ENCODE assay signal across 15 cellular contexts in the genomic region with DNA sequence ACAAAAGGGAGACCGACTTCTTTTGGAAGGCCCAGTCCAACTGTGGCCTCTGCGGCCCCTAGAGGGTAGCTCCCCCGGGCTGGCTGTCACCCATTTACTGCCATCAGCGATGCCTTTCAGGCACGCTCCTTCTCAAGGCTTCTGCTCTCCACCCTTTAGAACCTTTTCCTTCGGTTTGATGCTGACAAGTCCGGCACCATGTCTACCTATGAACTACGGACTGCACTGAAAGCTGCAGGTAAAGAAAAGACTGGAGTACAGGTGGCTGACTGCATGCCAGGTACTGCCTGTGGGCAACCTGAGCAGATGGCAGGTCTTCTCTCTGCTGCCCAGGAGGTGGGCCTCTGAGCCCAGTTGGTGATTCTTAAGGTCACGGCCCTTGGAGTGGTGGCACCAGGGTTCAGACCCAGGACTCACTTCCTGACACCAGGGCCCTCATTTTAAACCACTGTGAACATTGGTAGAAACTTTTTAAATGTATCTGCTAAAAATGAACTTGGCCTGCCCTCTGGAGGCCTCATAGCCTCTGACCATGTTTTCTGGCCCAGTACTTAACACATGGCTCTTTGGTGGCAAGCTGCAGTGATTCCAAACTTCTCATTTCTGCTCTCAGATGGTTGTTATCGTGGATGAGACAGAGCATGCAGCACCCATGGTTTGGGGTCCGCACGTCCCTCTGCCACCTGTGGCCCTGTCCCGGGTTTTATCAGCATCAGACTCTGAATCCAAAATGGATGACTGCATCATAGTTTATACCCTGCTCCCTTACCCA. TPM values are rescaled to one million over a fixed set of nuclear protein-coding genes. Genes with fewer than 3 reads are reported as not detected.
DNase-seq lines count a peak whose midpoint lies in the region; FAIRE-seq and TF ChIP-seq lines count a peak whose summit lies in the region.
"Had no signal": no experiment of that assay in that cellular context is flagged by ENCODE, and none has a peak within 500 bp of the region (broad histone marks: within the 10 kb centered on the region; RNA-seq: fewer than 3 reads in every experiment).

No MANE protein-coding gene starts in this region.

- H3K4me1 ChIP-seq in neuronal stem cell (ENCODE audit: control insufficient read depth in 2 of 2, insufficient read depth in 1 of 2, low read depth in 1 of 2, low read length in 2 of 2) = peaks cover 0 to 4% of the 10 kb centered on the region in 2 donors
- H3K4me1 ChIP-seq: left lung had no signal

- no peak overlapping the region for H2AFZ ChIP-seq in neuronal stem cell (ENCODE audit: low read length)

- no peak overlapping the region for H2BK120ac ChIP-seq in neuronal stem cell (ENCODE audit: low read depth, low read length)

- no peak overlapping the region for H2BK15ac ChIP-seq in neuronal stem cell (ENCODE audit: low read length)

- no peak overlapping the region for H3K4ac ChIP-seq in neuronal stem cell (ENCODE audit: low read length)

- H2AK5ac ChIP-seq in neuronal stem cell (ENCODE audit: low read depth, low read length) = peak overlapping the region; percentile 41

- H2BK12ac ChIP-seq in neuronal stem cell (ENCODE audit: low read length) = no peak overlapping the region

- TF ChIP-seq CTCF in LNCaP clone FGC (IDR thresholded peaks at IDR 0.05; ENCODE audit: control insufficient read depth, extremely low read depth, insufficient read depth) (peak; percentile 29), coronary artery (IDR thresholded peaks at IDR 0.05) (no peak)

- H3K23ac ChIP-seq in neuronal stem cell (ENCODE audit: low read depth, low read length, poor library complexity) = no peak overlapping the region

- H3K14ac ChIP-seq in neuronal stem cell (ENCODE audit: low read length) = no peak overlapping the region

- H3K36me3 ChIP-seq in neuronal stem cell (replicated peaks in 1 of 2; ENCODE audit: control insufficient read depth in 2 of 2, insufficient read depth in 2 of 2, low read length in 2 of 2) = no peaks in the 10 kb centered on the region
- H3K36me3 ChIP-seq: left lung had no signal

- H4K91ac ChIP-seq in neuronal stem cell (ENCODE audit: low read depth, low read length, poor library complexity) = no peak overlapping the region

- H3K9me3 ChIP-seq in neuronal stem cell (replicated peaks in 1 of 2; ENCODE audit: control insufficient read depth in 2 of 2, insufficient read depth in 1 of 2, low read depth in 1 of 2, low read length in 2 of 2) = no peaks in the 10 kb centered on the region
- H3K9me3 ChIP-seq: left lung had no signal

- H3K18ac ChIP-seq in neuronal stem cell (ENCODE audit: low read length) = peak overlapping the region; percentile 32

- H3K4me2 ChIP-seq in neuronal stem cell (ENCODE audit: insufficient read depth, low read length, poor library complexity, severe bottlenecking) = no peak overlapping the region

- no peaks in the 10 kb centered on the region for H3K79me1 ChIP-seq in neuronal stem cell (ENCODE audit: low read depth, low read length)

- no CpG with 5 or more reads among the region's 13 CpGs for WGBS in neuronal stem cell (ENCODE audit: extremely low coverage in 2 of 2, insufficient read length in 2 of 2, insufficient replicate concordance in 1 of 2), 2 donors

- H3K9ac ChIP-seq in neuronal stem cell (ENCODE audit: low read depth, low read length, poor library complexity) = no peak overlapping the region

- no peak overlapping the region for H3K27ac ChIP-seq in coronary artery
- no peak overlapping the region for H3K27ac ChIP-seq in neuronal stem cell (replicated peaks; ENCODE audit: low read length)
- H3K27ac ChIP-seq: left lung had no signal

- no peak for FAIRE-seq in GM19239 (lab: Jason Lieb, UNC)
- FAIRE-seq: astrocyte had no signal

- DNase-seq in DMS53 (lab: John Stamatoyannopoulos, UW) (peak; percentile 53), DMS53 treated with DMSO at 0.1 percent for 48 hours (lab: John Stamatoyannopoulos, UW; ENCODE audit: unreplicated experiment) (no peak), LNCaP clone FGC (ENCODE audit: low read depth) (no peak), coronary artery (ENCODE audit: low spot score) (peak; percentile 55), neuronal stem cell (ENCODE audit: low spot score) (no peak), hepatic stellate cell (ENCODE audit: low spot score) (no peak), GM19239 (ENCODE audit: insufficient read length, low spot score) (no peak)
- no peak for DNase-seq in activated naive CD4-positive, alpha-beta T cell treated with Interleukin-2 at 50 U/mL for 16 hours
- DNase-seq: 8988T, left lung, NCI-H2171 treated with DMSO at 0.1 percent for 48 hours, nucleus accumbens had no signal

- H2BK5ac ChIP-seq in neuronal stem cell (ENCODE audit: low read length) = no peak overlapping the region

- H3K4me3 ChIP-seq in LNCaP clone FGC (ENCODE audit: low read depth, low read length) = no peak overlapping the region
- H3K4me3 ChIP-seq in coronary artery = no peak overlapping the region
- no peak overlapping the region for H3K4me3 ChIP-seq in neuronal stem cell (ENCODE audit: low read length in 2 of 2)
- H3K4me3 ChIP-seq: left lung had no signal

- H3K27me3 ChIP-seq in neuronal stem cell (ENCODE audit: control insufficient read depth in 3 of 3, insufficient read depth in 3 of 3, low read depth in 1 of 3, low read length in 3 of 3) = no peaks in the 10 kb centered on the region

- no peak overlapping the region for H4K8ac ChIP-seq in neuronal stem cell (ENCODE audit: low read depth, low read length)

RNA-seq across cellular contexts. Expression of a gene that starts 45.7 kb away (rescaled TPM):
- polyA plus RNA-seq in neuronal stem cell (2013, experiment 1 of 2) = 0.15 TPM
- 0.26 TPM for polyA plus RNA-seq in neuronal stem cell (2013, experiment 2 of 2)
- polyA plus RNA-seq: fibroblast of lung, IgD-negative memory B cell had no signal

Comparison
In these comparisons a context has a peak if more than half of its experiments do, and no peak if none do; other contexts are left out.
1. DNase-seq: peak in DMS53 (single experiment) and coronary artery (single experiment); none in DMS53 treated with DMSO at 0.1 percent for 48 hours (single experiment), LNCaP clone FGC (single experiment), neuronal stem cell (single experiment), hepatic stellate cell (single experiment), activated naive CD4-positive, alpha-beta T cell treated with Interleukin-2 at 50 U/mL for 16 hours (single experiment) and GM19239 (single experiment).